In genomic region chr7:73683916-73684693, GRCh38 we compare ENCODE assay signal across 8 cellular contexts. TPM values are rescaled to one million over a fixed set of nuclear protein-coding genes. Genes with fewer than 3 reads are reported as not detected.
DNase-seq lines count a peak whose midpoint lies in the region; ATAC-seq and TF ChIP-seq lines count a peak whose summit lies in the region.

No MANE protein-coding gene starts in this region.

- no peak for TF ChIP-seq CTCF in HEK293 (tag by site-specific recombination; IDR thresholded peaks at IDR 0.05)

- H3K9me3 Mint-ChIP-seq in activated naive CD8-positive, alpha-beta T cell treated with anti-CD3 and anti-CD28 coated beads for 36 hours, result no peaks in the 10 kb centered on the region

- in situ Hi-C loops in ACHN (cut with HindIII; ENCODE audit: low pct_ligation_motif_present, low pct_unique_long_range_greater_than_20kb, low sequenced_read_pairs), result no loop called here

- peak; percentile 44 for ATAC-seq in left colon

- H3K36me3 ChIP-seq in HEK293 (ENCODE audit: control insufficient read depth in 2 of 2, insufficient read depth in 1 of 2, low read length in 2 of 2) (peaks cover 16 to 32% of the 10 kb centered on the region in 2 experiments; a peak in 2 of 3 replicates), thymus (ENCODE audit: control insufficient read depth, insufficient read depth) (peaks cover 28% of the 10 kb centered on the region)

- H3K9me3 ChIP-seq in HEK293 (ENCODE audit: control insufficient read depth, insufficient read depth, low read depth, low read length) (no peaks in the 10 kb centered on the region), thymus (ENCODE audit: control insufficient read depth) (no peaks in the 10 kb centered on the region)

- POLR2A ChIA-PET in HEK293 (lab: Yijun Ruan, JAX), result interaction anchor here (0.5 to 1.3 kb wide), 8 partner anchors 11 to 1903 kb away, joined by 3 to 7 read pairs (median 4); no protein-coding TSS in a partner anchor

- intact Hi-C loops in left colon (cut with DNase I, micrococcal nuclease), result no loop called here

- DNase-seq in ACHN (peak; percentile 26), left colon (no peak), GM03348 (ENCODE audit: low spot score) (no peak), inferior parietal cortex (ENCODE audit: extremely low spot score) (no peak)
- no peak for DNase-seq in activated naive CD8-positive, alpha-beta T cell treated with anti-CD3 and anti-CD28 coated beads for 36 hours
- DNase-seq in effector CD8-positive, alpha-beta T cell (lab: John Stamatoyannopoulos, UW), result no peak

- no peaks in the 10 kb centered on the region for H3K27me3 ChIP-seq in thymus (ENCODE audit: control insufficient read depth, insufficient read depth)

- H3K27ac ChIP-seq in HEK293 (ENCODE audit: extremely low read depth, low read depth, low read length) (peak overlapping the region; percentile 74), thymus (ENCODE audit: low read depth) (peak overlapping the region; percentile 78)

- H3K27me3 Mint-ChIP-seq in activated naive CD8-positive, alpha-beta T cell treated with anti-CD3 and anti-CD28 coated beads for 36 hours, result no peaks in the 10 kb centered on the region

- H3K4me1 Mint-ChIP-seq in activated naive CD8-positive, alpha-beta T cell treated with anti-CD3 and anti-CD28 coated beads for 36 hours, result peaks cover 46% of the 10 kb centered on the region

- peaks cover 30% of the 10 kb centered on the region for H3K36me3 Mint-ChIP-seq in activated naive CD8-positive, alpha-beta T cell treated with anti-CD3 and anti-CD28 coated beads for 36 hours

- WGBS in thymus, result 41% methylated on average over 46 of the region's 46 CpGs

- peak overlapping the region; percentile 98 for H3K27ac Mint-ChIP-seq in activated naive CD8-positive, alpha-beta T cell treated with anti-CD3 and anti-CD28 coated beads for 36 hours

- CTCF ChIA-PET in HEK293 (lab: Yijun Ruan, JAX), result interaction anchor here (0.6 to 1.4 kb wide), 3 partner anchors 16 to 75 kb away, joined by 3 to 6 read pairs (median 3); no protein-coding TSS in a partner anchor

- peaks cover 3% of the 10 kb centered on the region; the same call in 1 of the 2 replicates for H3K4me1 ChIP-seq in HEK293 (ENCODE audit: control insufficient read depth, insufficient read depth, low read length)
- H3K4me1 ChIP-seq in thymus (ENCODE audit: control insufficient read depth, insufficient read depth, low read length), result peaks cover 21% of the 10 kb centered on the region

- H3K4me3 Mint-ChIP-seq in activated naive CD8-positive, alpha-beta T cell treated with anti-CD3 and anti-CD28 coated beads for 36 hours, result peak overlapping the region; percentile 96

- H3K4me3 ChIP-seq in HEK293 (ENCODE audit: low read depth, low read length), result peak overlapping the region; percentile 91
- peak overlapping the region; percentile 75 for H3K4me3 ChIP-seq in thymus (ENCODE audit: low read length)

TF ChIP-seq in HEK293, 187 proteins besides CTCF, POLR2A, EP300 and RAD21:
- TF ChIP-seq ZBTB10 (tag by site-specific recombination; IDR thresholded peaks at IDR 0.05), result peak; percentile 14; the same call in 1 of the 2 replicates
- no peak for TF ChIP-seq GLI2 (tag by site-specific recombination; IDR thresholded peaks at IDR 0.05; ENCODE audit: borderline replicate concordance, low read depth)
- 0 out of 2 replicates have a peak, but pooled peaks have one; percentile 13 for TF ChIP-seq REST (tag by site-specific recombination; IDR thresholded peaks at IDR 0.05)
- TF ChIP-seq ZNF341 (tag by site-specific recombination; IDR thresholded peaks at IDR 0.05; ENCODE audit: low read depth), result peak; percentile 47

RNA-seq across cellular contexts. Expression of gene BUD23, which starts 0.7 kb away (rescaled TPM):
- total RNA-seq in activated naive CD8-positive, alpha-beta T cell treated with anti-CD3 and anti-CD28 coated beads for 36 hours, result 100 to 1,000 TPM; 117 to 124 TPM
- 10 to 100 TPM; 39.0 to 48.2 TPM for total RNA-seq in left colon
- 71.0 TPM for polyA plus RNA-seq in thymus

RNA-seq across cellular contexts. Expression of gene DNAJC30, which starts 0.9 kb away (rescaled TPM):
- 10 to 100 TPM in 1 of 2 experiments, 1 to 10 TPM in 1; 9.5 to 10.7 TPM for total RNA-seq in activated naive CD8-positive, alpha-beta T cell treated with anti-CD3 and anti-CD28 coated beads for 36 hours
- 10 to 100 TPM in 1 of 2 donors, 1 to 10 TPM in 1; 8.5 to 10.0 TPM for total RNA-seq in left colon
- 8.0 TPM for polyA plus RNA-seq in thymus

RNA-seq across cellular contexts. Expression of gene VPS37D, which starts 16.5 kb away (rescaled TPM):
- under 1 TPM; 0.44 to 0.45 TPM for total RNA-seq in activated naive CD8-positive, alpha-beta T cell treated with anti-CD3 and anti-CD28 coated beads for 36 hours
- under 1 TPM; 0.70 to 0.78 TPM for total RNA-seq in left colon
- 2.7 TPM for polyA plus RNA-seq in thymus

RNA-seq across cellular contexts. Expression of gene STX1A, which starts 35.4 kb away (rescaled TPM):
- total RNA-seq in activated naive CD8-positive, alpha-beta T cell treated with anti-CD3 and anti-CD28 coated beads for 36 hours, result 1 to 10 TPM; 4.9 TPM
- 1 to 10 TPM; 4.7 to 6.9 TPM for total RNA-seq in left colon
- 5.4 TPM for polyA plus RNA-seq in thymus

RNA-seq across cellular contexts. Expression of gene ABHD11, which starts 54.5 kb away (rescaled TPM):
- 10 to 100 TPM; 24.2 to 25.2 TPM for total RNA-seq in activated naive CD8-positive, alpha-beta T cell treated with anti-CD3 and anti-CD28 coated beads for 36 hours
- total RNA-seq in left colon, result 100 to 1,000 TPM in 1 of 2 donors, 10 to 100 TPM in 1; 89.5 to 131 TPM
- 22.8 TPM for polyA plus RNA-seq in thymus
